8 cellular contexts compared by ENCODE assay signal in genomic region chr12:117875652-117876491, GRCh38.
DNase-seq lines count a peak whose midpoint lies in the region; ATAC-seq and TF ChIP-seq lines count a peak whose summit lies in the region.

No MANE protein-coding gene starts in this region.

- no peaks in the 10 kb centered on the region for H4K20me1 ChIP-seq in SK-N-SH (ENCODE audit: insufficient read depth)

- TF ChIP-seq POLR2A in spleen (IDR thresholded peaks at IDR 0.05): no peak

- H3K27ac ChIP-seq in SK-N-SH (ENCODE audit: low read depth in 2 of 2, low read length in 1 of 2) (no peak overlapping the region), spleen (no peak overlapping the region)

- H3K9ac ChIP-seq in SK-N-SH (no peak overlapping the region), NT2/D1 (ENCODE audit: insufficient read length, low read depth) (peak overlapping the region; percentile 24)

- TF ChIP-seq RAD21 in SK-N-SH (IDR thresholded peaks at IDR 0.05; ENCODE audit: low read length): no peak

- H2AFZ ChIP-seq in SK-N-SH (ENCODE audit: low read depth): no peak overlapping the region

- no peaks in the 10 kb centered on the region for H3K36me3 Mint-ChIP-seq in nephron progenitor cell (ENCODE audit: low read depth)

- TF ChIP-seq EP300 in SK-N-SH (IDR thresholded peaks at IDR 0.05; ENCODE audit: borderline replicate concordance in 1 of 2, low read depth in 1 of 2, low read length in 1 of 2): no peak

- no peak for TF ChIP-seq CTCF in SK-N-SH (IDR thresholded peaks at IDR 0.05)
- no peak for TF ChIP-seq CTCF in cardiac fibroblast (IDR thresholded peaks at IDR 0.05; ENCODE audit: low read depth, low read length)
- no peak for TF ChIP-seq CTCF in nephron progenitor cell (IDR thresholded peaks at IDR 0.05)
- no peak for TF ChIP-seq CTCF in spleen (IDR thresholded peaks at IDR 0.05 in 8 of 11, conservative IDR thresholded peaks at IDR 0.05 in 3 of 11)

- intact Hi-C loops in spleen (cut with DNase I; ENCODE audit: low total_unique reads): no loop called here

- H3K27ac Mint-ChIP-seq in nephron progenitor cell: peak overlapping the region; percentile 98

- H3K27me3 ChIP-seq in SK-N-SH (ENCODE audit: insufficient read depth): no peaks in the 10 kb centered on the region
- H3K27me3 ChIP-seq in NT2/D1 (ENCODE audit: insufficient read depth, insufficient read length): peaks cover 9% of the 10 kb centered on the region
- H3K27me3 ChIP-seq in spleen (replicated peaks in 1 of 7): peaks cover 0 to 40% (median 13%) of the 10 kb centered on the region in 7 donors

- no peak for ATAC-seq in SK-N-SH treated with all-trans-retinoic acid at 6 μM for 48 hours
- no peak for ATAC-seq in GM21825 (IDR thresholded peaks at IDR 0.05; ENCODE audit: unreplicated experiment)

- DNase-seq in SK-N-SH (peak; percentile 33), NT2/D1 (ENCODE audit: low read depth, low spot score) (peak; percentile 70), cardiac fibroblast (ENCODE audit: low read depth in 2 of 2) (peak; percentile 16 to 26), nephron progenitor cell (peak; percentile 87), spleen (no peak), mucosa of gallbladder (ENCODE audit: low spot score) (no peak)

- peaks cover 16% of the 10 kb centered on the region for H3K27me3 Mint-ChIP-seq in nephron progenitor cell (ENCODE audit: low read depth, poor library complexity)

- 72% methylated on average over 30 of the region's 33 CpGs for WGBS in SK-N-SH (ENCODE audit: low lambda C conversion rate)
- whole genome bisulfite sequencing in spleen, 5 donors: 20 to 26% (median 22%) methylated on average over 31 to 33 of the region's 33 CpGs

- H3K4me1 ChIP-seq in SK-N-SH (ENCODE audit: control insufficient read depth in 1 of 2, insufficient read depth in 2 of 2, low read depth in 1 of 2, low read length in 1 of 2): no peaks in the 10 kb centered on the region
- H3K4me1 ChIP-seq in NT2/D1 (ENCODE audit: insufficient read depth, insufficient read length): peaks cover 10% of the 10 kb centered on the region
- H3K4me1 ChIP-seq in spleen: peaks cover 0 to 6% (median 3%) of the 10 kb centered on the region in 6 donors

- H3K9me3 Mint-ChIP-seq in nephron progenitor cell: no peaks in the 10 kb centered on the region

- H3K4me3 ChIP-seq in SK-N-SH (ENCODE audit: low read depth in 2 of 2, low read length in 1 of 2): no peak overlapping the region
- H3K4me3 ChIP-seq in NT2/D1 (ENCODE audit: insufficient read length, low read depth): no peak overlapping the region
- H3K4me3 ChIP-seq in cardiac fibroblast (replicated peaks in 1 of 2; ENCODE audit: low read depth in 2 of 2, low read length in 2 of 2): no peak overlapping the region
- H3K4me3 ChIP-seq in spleen: no peak overlapping the region

- H3K4me2 ChIP-seq in SK-N-SH: no peak overlapping the region

- peak overlapping the region; percentile 55 for H3K4me3 Mint-ChIP-seq in nephron progenitor cell

- H3K36me3 ChIP-seq in SK-N-SH (replicated peaks in 1 of 2; ENCODE audit: control insufficient read depth in 1 of 2, insufficient read depth in 2 of 2, low read length in 1 of 2) (no peaks in the 10 kb centered on the region), NT2/D1 (ENCODE audit: insufficient read depth, insufficient read length, low read length) (no peaks in the 10 kb centered on the region), spleen (no peaks in the 10 kb centered on the region)

- no peaks in the 10 kb centered on the region for H3K79me2 ChIP-seq in SK-N-SH (ENCODE audit: insufficient read depth)

- H3K9me2 ChIP-seq in SK-N-SH: no peaks in the 10 kb centered on the region

- no peaks in the 10 kb centered on the region for H3K9me3 ChIP-seq in SK-N-SH
- no peaks in the 10 kb centered on the region for H3K9me3 ChIP-seq in NT2/D1 (ENCODE audit: insufficient read depth, low read length)
- no peaks in the 10 kb centered on the region for H3K9me3 ChIP-seq in spleen

- H3F3A ChIP-seq in SK-N-SH (replicated peaks; ENCODE audit: insufficient read depth): no peaks in the 10 kb centered on the region

- H3K4me1 Mint-ChIP-seq in nephron progenitor cell: peaks cover 22% of the 10 kb centered on the region

- POLR2A ChIA-PET in SK-N-SH (lab: Yijun Ruan, JAX): no interaction called here

- CTCF ChIA-PET in SK-N-SH (lab: Yijun Ruan, JAX): interaction anchor here (0.6 to 8.5 kb wide), 41 partner anchors 8 to 663 kb away, joined by 3 to 137 read pairs (median 4); partner anchors contain the start of genes PEBP1 and WSB2

TF ChIP-seq in SK-N-SH, 30 proteins besides CTCF, POLR2A, EP300 and RAD21 (continues in another document):
- TF ChIP-seq REST (IDR thresholded peaks at IDR 0.05; ENCODE audit: low read depth, low read length) (no peak), NFIC (IDR thresholded peaks at IDR 0.05; ENCODE audit: borderline replicate concordance) (no peak), POLR2AphosphoS5 (IDR thresholded peaks at IDR 0.05; ENCODE audit: low read depth, low read length) (no peak), TEAD4 (IDR thresholded peaks at IDR 0.05; ENCODE audit: borderline replicate concordance, insufficient read depth) (no peak), USF2 (IDR thresholded peaks at IDR 0.05; ENCODE audit: borderline replicate concordance, low read depth, low read length) (no peak)

TF ChIP-seq in SK-N-SH treated with all-trans-retinoic acid at 6 μM for 48 hours, 23 proteins besides CTCF, POLR2A, EP300 and RAD21:
- TF ChIP-seq TCF4 (CRISPR knock-in tag; IDR thresholded peaks at IDR 0.05; ENCODE audit: borderline replicate concordance) (no peak), ZNF565 (CRISPR knock-in tag; conservative IDR thresholded peaks at IDR 0.05; ENCODE audit: low read depth) (no peak), CREB5 (CRISPR knock-in tag; IDR thresholded peaks at IDR 0.05; ENCODE audit: low read depth) (no peak), SNAI2 (CRISPR knock-in tag; IDR thresholded peaks at IDR 0.05) (no peak), RARB (CRISPR knock-in tag; IDR thresholded peaks at IDR 0.05) (no peak), ZNF8 (CRISPR knock-in tag; IDR thresholded peaks at IDR 0.05) (no peak), ESRRG (CRISPR knock-in tag; IDR thresholded peaks at IDR 0.05) (no peak), ARNTL (CRISPR knock-in tag; IDR thresholded peaks at IDR 0.05; ENCODE audit: borderline replicate concordance, low read depth) (no peak), ZNF70 (CRISPR knock-in tag; IDR thresholded peaks at IDR 0.05) (no peak), PATZ1 (CRISPR knock-in tag; IDR thresholded peaks at IDR 0.05; ENCODE audit: borderline replicate concordance) (no peak), POU6F1 (CRISPR knock-in tag; IDR thresholded peaks at IDR 0.05; ENCODE audit: borderline replicate concordance, low read depth) (no peak)

Comparison
In these comparisons a context has a peak if more than half of its experiments do, and no peak if none do; other contexts are left out.
1. DNase-seq: peak in SK-N-SH (single experiment), NT2/D1 (single experiment), cardiac fibroblast (2 of 2) and nephron progenitor cell (single experiment); none in spleen (single experiment) and mucosa of gallbladder (single experiment).